In genomic region chr3:141405025-141405424, GRCh38 we compare ENCODE assay signal across 13 cellular contexts. TPM values are rescaled to one million over a fixed set of nuclear protein-coding genes. Genes with fewer than 3 reads are reported as not detected.
DNase-seq lines count a peak whose midpoint lies in the region; ATAC-seq, FAIRE-seq and TF ChIP-seq lines count a peak whose summit lies in the region.
"Had no signal": no experiment of that assay in that cellular context is flagged by ENCODE, and none has a peak within 500 bp of the region (broad histone marks: within the 10 kb centered on the region; RNA-seq: fewer than 3 reads in every experiment).

No MANE protein-coding gene starts in this region.

- H3K4me3 ChIP-seq in GM12878, result peak overlapping the region; percentile 72; the same call in 1 of the 2 replicates
- H3K4me3 ChIP-seq in thyroid gland (replicated peaks in 1 of 3), result no peak overlapping the region

- peaks cover 60% of the 10 kb centered on the region for H3K4me1 Mint-ChIP-seq in activated CD8-positive, alpha-beta T cell treated with anti-CD3 and anti-CD28 coated beads for 36 hours (ENCODE audit: low read depth)
- peaks cover 44% of the 10 kb centered on the region for H3K4me1 Mint-ChIP-seq in activated CD8-positive, alpha-beta T cell treated with anti-CD3 and anti-CD28 coated beads, Interleukin-2, amount 10 ng/mL, durations not matched to agents 7 days and 5 days (ENCODE audit: low read depth)
- peaks cover 19% of the 10 kb centered on the region for H3K4me1 Mint-ChIP-seq in CD14-positive monocyte

- FAIRE-seq in GM12878 (lab: Jason Lieb, UNC), result no peak
- FAIRE-seq: colon, HepG2 had no signal

- peak overlapping the region; percentile 73 for H3K4me2 ChIP-seq in GM12878 (ENCODE audit: control insufficient read depth, insufficient read depth)

- TF ChIP-seq POLR2A in GM12878 (IDR thresholded peaks at IDR 0.05; ENCODE audit: low read depth, low read length) (no peak), thyroid gland (IDR thresholded peaks at IDR 0.05) (no peak)

- SMC1A ChIA-PET in GM12878 (lab: Charles Lee; ENCODE audit: uncharacterized antibody, unreplicated experiment), result interaction anchor here (0.9 to 18.5 kb wide), 13 partner anchors 8 to 93 kb away, joined by 3 to 573 read pairs (median 7); partner anchors contain the start of gene ZBTB38

- DNase-seq in activated CD8-positive, alpha-beta T cell treated with anti-CD3 and anti-CD28 coated beads for 36 hours, result no peak
- DNase-seq in activated CD8-positive, alpha-beta T cell treated with anti-CD3 and anti-CD28 coated beads, Interleukin-2, amount 10 ng/mL, durations not matched to agents 7 days and 5 days, result no peak
- DNase-seq in GM12878 (ENCODE audit: low read depth, low spot score) (no peak), iris pigment epithelial cell (ENCODE audit: low read depth) (peak; percentile 80), thyroid gland (no peak), CD14-positive monocyte (ENCODE audit: low spot score) (no peak), iPS-NIHi11 (ENCODE audit: low spot score) (no peak), NCI-H128 (lab: John Stamatoyannopoulos, UW; ENCODE audit: unreplicated experiment) (no peak)
- DNase-seq: DND-41; stimulated activated CD4-positive, alpha-beta T cell treated with anti-CD3 and anti-CD28 coated beads, Interleukin-4, amount 100 ng/mL, for 4 hours; T1000 had no signal

- H3K36me3 Mint-ChIP-seq in activated CD8-positive, alpha-beta T cell treated with anti-CD3 and anti-CD28 coated beads for 36 hours (ENCODE audit: low read depth), result peaks cover 35% of the 10 kb centered on the region
- peaks cover 48% of the 10 kb centered on the region for H3K36me3 Mint-ChIP-seq in activated CD8-positive, alpha-beta T cell treated with anti-CD3 and anti-CD28 coated beads, Interleukin-2, amount 10 ng/mL, durations not matched to agents 7 days and 5 days (ENCODE audit: low read depth)
- peaks cover 49 to 51% of the 10 kb centered on the region in 2 donors for H3K36me3 Mint-ChIP-seq in CD14-positive monocyte

- no peak overlapping the region for H2AFZ ChIP-seq in GM12878 (ENCODE audit: control insufficient read depth, low read depth, low read length)

- TF ChIP-seq CTCF in activated CD8-positive, alpha-beta T cell treated with anti-CD3 and anti-CD28 coated beads for 36 hours (IDR thresholded peaks at IDR 0.05), result no peak
- TF ChIP-seq CTCF in GM12878 (IDR thresholded peaks at IDR 0.05 in 2 of 3, conservative IDR thresholded peaks at IDR 0.05 in 1 of 3; ENCODE audit: control insufficient read depth in 2 of 3, extremely low read depth in 1 of 3, insufficient read depth in 1 of 3, low read depth in 3 of 3, low read length in 3 of 3) (no peak), thyroid gland (IDR thresholded peaks at IDR 0.05) (no peak), CD14-positive monocyte (IDR thresholded peaks at IDR 0.05) (no peak)

- no TSS peak for BruUV-seq in GM12878 (replicated peaks; lab: Mats Ljungman, UMichigan)

- H3K9me3 ChIP-seq in GM12878 (replicated peaks; ENCODE audit: control insufficient read depth, insufficient read depth, low read length), result no peaks in the 10 kb centered on the region
- no peaks in the 10 kb centered on the region for H3K9me3 ChIP-seq in thyroid gland

- RAD21 ChIA-PET in GM12878 (lab: Charles Lee; ENCODE audit: unreplicated experiment), result interaction anchor here (1.2 to 14.3 kb wide), 8 partner anchors 20 to 93 kb away, joined by 3 to 387 read pairs (median 17); no protein-coding TSS in a partner anchor

- H3K27ac ChIP-seq in GM12878 (ENCODE audit: control insufficient read depth, insufficient read depth) (peak overlapping the region; percentile 7; the same call in 1 of the 2 replicates), thyroid gland (peak overlapping the region in 2 of 3 donors; percentile 13 to 93)

- CTCF ChIA-PET in activated CD8-positive, alpha-beta T cell treated with anti-CD3 and anti-CD28 coated beads for 36 hours (lab: Charles Lee), result interaction anchor here (0.9 to 2.8 kb wide), 7 partner anchors 12 to 172 kb away, joined by 3 to 9 read pairs (median 4); no protein-coding TSS in a partner anchor
- CTCF ChIA-PET in activated CD8-positive, alpha-beta T cell treated with anti-CD3 and anti-CD28 coated beads, Interleukin-2, amount 10 ng/mL, durations not matched to agents 7 days and 5 days (lab: Charles Lee), result interaction anchor here (0.9 to 3.4 kb wide), 5 partner anchors 8 to 93 kb away, joined by 3 to 14 read pairs (median 4); no protein-coding TSS in a partner anchor
- CTCF ChIA-PET in GM12878 (lab: Yijun Ruan, JAX), result interaction anchor here (0.6 to 11.4 kb wide), 13 partner anchors 15 to 93 kb away, joined by 3 to 107 read pairs (median 5); no protein-coding TSS in a partner anchor

- no peak for ATAC-seq in activated CD8-positive, alpha-beta T cell treated with anti-CD3 and anti-CD28 coated beads for 36 hours
- ATAC-seq in activated CD8-positive, alpha-beta T cell treated with anti-CD3 and anti-CD28 coated beads, Interleukin-2, amount 10 ng/mL, durations not matched to agents 7 days and 5 days, result no peak
- ATAC-seq in GM12878, result no peak
- ATAC-seq: HepG2 had no signal

- H3K9me3 Mint-ChIP-seq in activated CD8-positive, alpha-beta T cell treated with anti-CD3 and anti-CD28 coated beads for 36 hours, result no peaks in the 10 kb centered on the region
- no peaks in the 10 kb centered on the region for H3K9me3 Mint-ChIP-seq in activated CD8-positive, alpha-beta T cell treated with anti-CD3 and anti-CD28 coated beads, Interleukin-2, amount 10 ng/mL, durations not matched to agents 7 days and 5 days (ENCODE audit: insufficient read depth)
- H3K9me3 Mint-ChIP-seq in CD14-positive monocyte, result no peaks in the 10 kb centered on the region

- in situ Hi-C loops in GM12878 (cut with MboI), result no loop called here

- no peak for TF ChIP-seq RAD21 in GM12878 (IDR thresholded peaks at IDR 0.05; ENCODE audit: insufficient read depth, low read depth, low read length)

- no peak for TF ChIP-seq EP300 in GM12878 (IDR thresholded peaks at IDR 0.05; ENCODE audit: borderline replicate concordance in 1 of 2, control insufficient read depth in 1 of 2, low read depth in 2 of 2, low read length in 2 of 2)

- H3K4me1 ChIP-seq in GM12878 (ENCODE audit: control insufficient read depth, insufficient read depth, low read length) (peaks cover 46% of the 10 kb centered on the region), thyroid gland (peaks cover 41 to 43% of the 10 kb centered on the region in 2 donors)

- H3K36me3 ChIP-seq in GM12878 (ENCODE audit: control insufficient read depth in 2 of 2, insufficient read depth in 2 of 2, low read length in 1 of 2) (peaks cover 1 to 30% of the 10 kb centered on the region in 2 experiments; a peak in 3 of 4 replicates), thyroid gland (peaks cover 11 to 14% of the 10 kb centered on the region in 2 donors)

- POLR2A ChIA-PET in activated CD8-positive, alpha-beta T cell treated with anti-CD3 and anti-CD28 coated beads for 36 hours (lab: Charles Lee), result interaction anchor here (0.6 to 1.8 kb wide), 4 partner anchors 15 to 93 kb away, joined by 3 to 5 read pairs (median 3); no protein-coding TSS in a partner anchor
- POLR2A ChIA-PET in activated CD8-positive, alpha-beta T cell treated with anti-CD3 and anti-CD28 coated beads, Interleukin-2, amount 10 ng/mL, durations not matched to agents 7 days and 5 days (lab: Charles Lee), result interaction anchor here (0.7 to 3.6 kb wide), 2 partner anchors 8 to 43 kb away, joined by 3 to 22 read pairs; no protein-coding TSS in a partner anchor
- POLR2A ChIA-PET in GM12878 (lab: Charles Lee), result interaction anchor here (0.7 to 14.2 kb wide), 7 partner anchors 21 to 68 kb away, joined by 3 to 453 read pairs (median 4); no protein-coding TSS in a partner anchor

- H3K27me3 ChIP-seq in GM12878 (replicated peaks in 1 of 2; ENCODE audit: control insufficient read depth in 2 of 2, insufficient read depth in 2 of 2, low read length in 1 of 2) (no peaks in the 10 kb centered on the region), thyroid gland (no peaks in the 10 kb centered on the region)

- 76% methylated on average over 3 of the region's 3 CpGs for WGBS in GM12878 (ENCODE audit: insufficient coverage, insufficient replicate concordance, low lambda C conversion rate, missing lambda C conversion rate)
- 96% methylated on average over 3 of the region's 3 CpGs for WGBS in thyroid gland, 2 donors

- intact Hi-C loops in activated CD8-positive, alpha-beta T cell treated with anti-CD3 and anti-CD28 coated beads for 36 hours (cut with micrococcal nuclease), result no loop called here
- intact Hi-C loops in GM12878 (cut with micrococcal nuclease; ENCODE audit: unreplicated experiment), result no loop called here
- intact Hi-C loops in thyroid gland (cut with DNase I), result no loop called here
- intact Hi-C loops in CD14-positive monocyte (cut with micrococcal nuclease), result no loop called here

- H3K27me3 Mint-ChIP-seq in activated CD8-positive, alpha-beta T cell treated with anti-CD3 and anti-CD28 coated beads for 36 hours, result no peaks in the 10 kb centered on the region
- H3K27me3 Mint-ChIP-seq in activated CD8-positive, alpha-beta T cell treated with anti-CD3 and anti-CD28 coated beads, Interleukin-2, amount 10 ng/mL, durations not matched to agents 7 days and 5 days (ENCODE audit: low read depth), result no peaks in the 10 kb centered on the region
- peaks cover 0 to 4% (median 0%) of the 10 kb centered on the region in 3 donors for H3K27me3 Mint-ChIP-seq in CD14-positive monocyte (ENCODE audit: low read depth in 3 of 3)

- peak overlapping the region; percentile 19; the same call in 1 of the 2 replicates for H3K9ac ChIP-seq in GM12878 (ENCODE audit: control insufficient read depth, insufficient read depth, low read length)

- H3K79me2 ChIP-seq in GM12878 (ENCODE audit: control insufficient read depth, insufficient read depth, low read length), result peaks cover 90% of the 10 kb centered on the region

- peak overlapping the region; percentile 22 for H3K4me3 Mint-ChIP-seq in activated CD8-positive, alpha-beta T cell treated with anti-CD3 and anti-CD28 coated beads for 36 hours
- no peak overlapping the region for H3K4me3 Mint-ChIP-seq in activated CD8-positive, alpha-beta T cell treated with anti-CD3 and anti-CD28 coated beads, Interleukin-2, amount 10 ng/mL, durations not matched to agents 7 days and 5 days
- H3K4me3 Mint-ChIP-seq in CD14-positive monocyte, result no peak overlapping the region

- H3K27ac Mint-ChIP-seq in activated CD8-positive, alpha-beta T cell treated with anti-CD3 and anti-CD28 coated beads for 36 hours, result peak overlapping the region; percentile 63
- H3K27ac Mint-ChIP-seq in activated CD8-positive, alpha-beta T cell treated with anti-CD3 and anti-CD28 coated beads, Interleukin-2, amount 10 ng/mL, durations not matched to agents 7 days and 5 days, result no peak overlapping the region
- no peak overlapping the region for H3K27ac Mint-ChIP-seq in CD14-positive monocyte

- no peaks in the 10 kb centered on the region for H4K20me1 ChIP-seq in GM12878 (ENCODE audit: control insufficient read depth, insufficient read depth)

RNA-seq across cellular contexts. Expression of gene ZBTB38, which starts 36.7 kb away (rescaled TPM):
- total RNA-seq in activated CD8-positive, alpha-beta T cell treated with anti-CD3 and anti-CD28 coated beads for 36 hours, result 10 to 100 TPM; 20.4 to 21.2 TPM
- 10 to 100 TPM; 27.8 to 29.6 TPM for total RNA-seq in activated CD8-positive, alpha-beta T cell treated with anti-CD3 and anti-CD28 coated beads, Interleukin-2, amount 10 ng/mL, durations not matched to agents 7 days and 5 days
- 322 and 349 TPM in 2 replicates for total RNA-seq in GM12878 (2013; cell fraction: nucleolus; rRNA removed)
- 99.6 and 121 TPM in 2 replicates for total RNA-seq in GM12878 (2014; rRNA removed)
- total RNA-seq in GM12878 (2014; rRNA removed; fragmentation: Illumina TruSeq; extraction: Trizol), result 115 and 120 TPM in 2 replicates
- 107 TPM in 2 replicates for total RNA-seq in GM12878 (2021)
- 41.0 TPM for polyA plus RNA-seq in GM12878 (2011; ENCODE audit: low read depth)
- polyA plus RNA-seq in GM12878 (2011; rRNA removed), result 63.3 and 66.4 TPM in 2 replicates
- 39.5 and 46.7 TPM in 2 replicates for polyA plus RNA-seq in GM12878 (2011; cell fraction: cytosol; rRNA removed)
- polyA plus RNA-seq in GM12878 (2011; cell fraction: nucleus; rRNA removed), result 79.0 and 87.0 TPM in 2 replicates
- polyA plus RNA-seq in GM12878 (2012), result 34.3 and 59.6 TPM in 2 replicates
- 91.5 and 109 TPM in 2 replicates for polyA plus RNA-seq in GM12878 (2014; fragmentation: Illumina TruSeq; extraction: Trizol)
- 10 to 100 TPM; 34.2 to 53.6 TPM for polyA plus RNA-seq in GM12878 (2014; fragmentation: Nextera tagmentation; extraction: Ambion mirVana)
- polyA plus RNA-seq in GM12878 (2014; rRNA removed), result 45.4 and 50.3 TPM in 2 replicates
- 10 to 100 TPM; 85.8 to 97.5 TPM for polyA plus RNA-seq in GM12878 (2016; fragmentation: Nextera tagmentation; extraction: Ambion mirVana)
- polyA minus RNA-seq in GM12878 (2011; rRNA and poly(A)+ RNA removed), result 168 and 259 TPM in 2 replicates
- polyA minus RNA-seq in GM12878 (2011; cell fraction: cytosol; rRNA and poly(A)+ RNA removed), result 57.7 and 59.8 TPM in 2 replicates
- 151 and 195 TPM in 2 replicates for polyA minus RNA-seq in GM12878 (2011; cell fraction: nucleus; rRNA and poly(A)+ RNA removed)
- total RNA-seq in thyroid gland, result 100 to 1,000 TPM; 143 to 185 (median 165) TPM
- polyA plus RNA-seq in CD14-positive monocyte, result 10 to 100 TPM; 19.0 to 28.5 TPM
